Comparison of ENCODE assay signal across 8 cellular contexts in the genomic region with DNA sequence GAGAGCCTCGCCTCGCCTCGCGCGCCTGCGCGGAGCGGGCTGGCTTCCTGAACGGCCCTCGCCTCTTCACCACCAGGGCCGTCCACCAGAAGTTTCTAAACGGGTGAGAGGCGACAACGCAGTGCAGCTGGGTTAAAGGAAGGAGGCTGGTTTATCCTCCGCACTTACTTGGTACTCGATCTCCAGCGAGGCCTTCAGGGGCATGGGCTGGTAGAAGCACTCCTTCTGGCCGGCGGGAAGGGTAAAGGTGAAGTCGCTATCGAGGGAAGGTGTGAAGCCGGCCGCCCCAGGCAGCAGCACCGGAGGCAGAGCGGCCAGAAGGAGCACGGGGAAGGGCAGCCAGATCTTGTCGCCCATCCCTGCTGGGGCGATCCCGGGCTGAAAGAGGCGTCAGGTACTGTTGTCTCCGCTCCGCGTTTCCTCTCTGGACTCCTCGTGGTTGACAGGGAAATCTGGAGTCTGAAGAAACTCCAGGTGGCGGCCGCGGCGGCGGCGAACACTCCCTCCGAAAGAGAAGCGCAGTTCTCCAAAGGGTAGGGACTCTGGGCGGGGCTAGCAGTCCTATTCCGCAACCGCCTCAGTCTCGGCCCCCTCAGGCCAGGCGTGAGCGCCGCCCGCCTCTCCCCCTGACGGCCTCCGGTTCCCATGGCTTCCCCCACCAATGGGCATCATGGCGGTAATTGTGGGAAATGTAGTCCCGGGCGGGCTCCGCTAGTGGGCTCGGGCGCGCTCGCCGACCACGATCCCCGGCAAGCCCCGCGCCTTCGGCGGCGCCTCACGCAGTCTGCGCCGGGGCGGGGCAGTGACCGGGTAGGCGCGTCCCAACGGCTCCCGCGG. TPM values are rescaled to one million over a fixed set of nuclear protein-coding genes. Genes with fewer than 3 reads are reported as not detected.
DNase-seq lines count a peak whose midpoint lies in the region; ATAC-seq and TF ChIP-seq lines count a peak whose summit lies in the region.

TMED5 (minus strand) TSS at position 528 of the 837 bp plus-strand sequence; CDS start at position 357, 171 bp downstream.

- H3K36me3 ChIP-seq in SK-N-MC (ENCODE audit: insufficient read depth, low read length): peaks cover 10% of the 10 kb centered on the region; the same call in 1 of the 2 replicates
- no peaks in the 10 kb centered on the region for H3K36me3 ChIP-seq in gastroesophageal sphincter
- no peaks in the 10 kb centered on the region for H3K36me3 ChIP-seq in neutrophil

- H3K9me3 ChIP-seq in SK-N-MC (ENCODE audit: low read depth, low read length) (no peaks in the 10 kb centered on the region), gastroesophageal sphincter (no peaks in the 10 kb centered on the region), neutrophil (no peaks in the 10 kb centered on the region)

- ATAC-seq in HG02571 (IDR thresholded peaks at IDR 0.05; ENCODE audit: unreplicated experiment): peak; percentile 86
- peak; percentile 97 for ATAC-seq in gastroesophageal sphincter

- no peak for TF ChIP-seq EP300 in gastroesophageal sphincter (IDR thresholded peaks at IDR 0.05)

- peaks cover 36% of the 10 kb centered on the region for H3K36me3 Mint-ChIP-seq in activated naive CD4-positive, alpha-beta T cell treated with anti-CD3 and anti-CD28 coated beads, Interleukin-2, amount 10 ng/mL, durations not matched to agents 7 days and 5 days

- CTCF ChIA-PET in GM10248 (lab: Yijun Ruan, JAX): no interaction called here
- CTCF ChIA-PET in activated naive CD4-positive, alpha-beta T cell treated with anti-CD3 and anti-CD28 coated beads, Interleukin-2, amount 10 ng/mL, durations not matched to agents 7 days and 5 days (lab: Charles Lee): no interaction called here

- peak within 1 kb of the TSS; percentile 87 for H3K4me3 Mint-ChIP-seq in activated naive CD4-positive, alpha-beta T cell treated with anti-CD3 and anti-CD28 coated beads, Interleukin-2, amount 10 ng/mL, durations not matched to agents 7 days and 5 days

- no peaks in the 10 kb centered on the region for H3K9me3 Mint-ChIP-seq in activated naive CD4-positive, alpha-beta T cell treated with anti-CD3 and anti-CD28 coated beads, Interleukin-2, amount 10 ng/mL, durations not matched to agents 7 days and 5 days

- H3K27ac ChIP-seq in SK-N-MC: peak within 1 kb of the TSS; percentile 88
- peak within 1 kb of the TSS; percentile 98 to 100 (median 99) for H3K27ac ChIP-seq in gastroesophageal sphincter
- peak within 1 kb of the TSS; percentile 98 for H3K27ac ChIP-seq in neutrophil
- peak within 1 kb of the TSS; percentile 98 for H3K27ac ChIP-seq in substantia nigra (ENCODE audit: low read depth, low read length, poor library complexity, severe bottlenecking)

- H3K4me3 ChIP-seq in NB4 (ENCODE audit: low read depth, low read length): peak within 1 kb of the TSS; percentile 86
- H3K4me3 ChIP-seq in SK-N-MC: peak within 1 kb of the TSS; percentile 97
- H3K4me3 ChIP-seq in gastroesophageal sphincter: peak within 1 kb of the TSS; percentile 94 to 98
- peak within 1 kb of the TSS; percentile 99 for H3K4me3 ChIP-seq in neutrophil (ENCODE audit: low read depth in 1 of 2, low read length in 1 of 2)

- H3K27me3 ChIP-seq in gastroesophageal sphincter (no peaks in the 10 kb centered on the region), neutrophil (no peaks in the 10 kb centered on the region)

- WGBS in gastroesophageal sphincter (ENCODE audit: low coverage in 1 of 2), 2 donors: 0% methylated on average over 5 of the region's 78 CpGs; no CpG with 5 or more reads in 1 of the 2 donors

- H3K27me3 Mint-ChIP-seq in activated naive CD4-positive, alpha-beta T cell treated with anti-CD3 and anti-CD28 coated beads, Interleukin-2, amount 10 ng/mL, durations not matched to agents 7 days and 5 days: no peaks in the 10 kb centered on the region

- POLR2A ChIA-PET in GM10248 (lab: Yijun Ruan, JAX): interaction anchor here (0.6 kb wide), 1 partner anchor 91 kb away, joined by 4 read pairs; no protein-coding TSS in a partner anchor

- TF ChIP-seq CTCF in GM10248 (IDR thresholded peaks at IDR 0.05; ENCODE audit: control extremely low read depth, extremely low read depth, low read depth, missing control alignments): no peak
- no peak for TF ChIP-seq CTCF in NB4 (IDR thresholded peaks at IDR 0.05; ENCODE audit: low read depth, low read length)
- TF ChIP-seq CTCF in gastroesophageal sphincter (IDR thresholded peaks at IDR 0.05): peak in 3 of 4 experiments; percentile 40 to 57 (median 46)
- peak; percentile 58 for TF ChIP-seq CTCF in neutrophil (IDR thresholded peaks at IDR 0.05)

- H3K4me1 Mint-ChIP-seq in activated naive CD4-positive, alpha-beta T cell treated with anti-CD3 and anti-CD28 coated beads, Interleukin-2, amount 10 ng/mL, durations not matched to agents 7 days and 5 days: peaks cover 56% of the 10 kb centered on the region

- peak within 1 kb of the TSS; percentile 99 for H3K27ac Mint-ChIP-seq in activated naive CD4-positive, alpha-beta T cell treated with anti-CD3 and anti-CD28 coated beads, Interleukin-2, amount 10 ng/mL, durations not matched to agents 7 days and 5 days

- peaks cover 4 to 48% (median 4%) of the 10 kb centered on the region in 3 donors for H3K4me1 ChIP-seq in gastroesophageal sphincter
- H3K4me1 ChIP-seq in neutrophil (ENCODE audit: control insufficient read depth in 1 of 2, insufficient read depth in 1 of 2, low read depth in 1 of 2, low read length in 1 of 2): peaks cover 30 to 41% of the 10 kb centered on the region in 2 experiments

- peak; percentile 59 for TF ChIP-seq POLR2A in NB4 (IDR thresholded peaks at IDR 0.05; ENCODE audit: extremely low read depth, insufficient read length)
- TF ChIP-seq POLR2A in gastroesophageal sphincter (IDR thresholded peaks at IDR 0.05): peak; percentile 93 to 96

- peak; percentile 90 for DNase-seq in GM10248 (ENCODE audit: extremely low spot score)
- peak; percentile 98 for DNase-seq in NB4 (ENCODE audit: low read depth)
- peak; percentile 77 for DNase-seq in SK-N-MC (ENCODE audit: low read depth, low spot score)
- peak; percentile 98 for DNase-seq in activated naive CD4-positive, alpha-beta T cell treated with anti-CD3 and anti-CD28 coated beads, Interleukin-2, amount 10 ng/mL, durations not matched to agents 7 days and 5 days
- DNase-seq in substantia nigra (lab: John Stamatoyannopoulos, UW): peak; percentile 81 to 98 (median 96)

- peak within 1 kb of the TSS; percentile 80 for H3K9ac ChIP-seq in SK-N-MC (ENCODE audit: insufficient read length)

RNA-seq across cellular contexts. Expression of gene TMED5, which starts in this region (rescaled TPM):
- total RNA-seq in gastroesophageal sphincter: 10 to 100 TPM; 43.5 to 68.0 (median 60.5) TPM

Comparison
In these comparisons a context has a peak if more than half of its experiments do, and no peak if none do; other contexts are left out.
1. Peak in every context shown above with its lines: DNase-seq, ATAC-seq, H3K4me3 ChIP-seq and H3K27ac ChIP-seq.
2. CTCF ChIP-seq: peak in gastroesophageal sphincter (3 of 4) and neutrophil (single experiment); none in GM10248 (single experiment) and NB4 (single experiment).